Comparison of ENCODE assay signal across 1 cellular context in the genomic region with DNA sequence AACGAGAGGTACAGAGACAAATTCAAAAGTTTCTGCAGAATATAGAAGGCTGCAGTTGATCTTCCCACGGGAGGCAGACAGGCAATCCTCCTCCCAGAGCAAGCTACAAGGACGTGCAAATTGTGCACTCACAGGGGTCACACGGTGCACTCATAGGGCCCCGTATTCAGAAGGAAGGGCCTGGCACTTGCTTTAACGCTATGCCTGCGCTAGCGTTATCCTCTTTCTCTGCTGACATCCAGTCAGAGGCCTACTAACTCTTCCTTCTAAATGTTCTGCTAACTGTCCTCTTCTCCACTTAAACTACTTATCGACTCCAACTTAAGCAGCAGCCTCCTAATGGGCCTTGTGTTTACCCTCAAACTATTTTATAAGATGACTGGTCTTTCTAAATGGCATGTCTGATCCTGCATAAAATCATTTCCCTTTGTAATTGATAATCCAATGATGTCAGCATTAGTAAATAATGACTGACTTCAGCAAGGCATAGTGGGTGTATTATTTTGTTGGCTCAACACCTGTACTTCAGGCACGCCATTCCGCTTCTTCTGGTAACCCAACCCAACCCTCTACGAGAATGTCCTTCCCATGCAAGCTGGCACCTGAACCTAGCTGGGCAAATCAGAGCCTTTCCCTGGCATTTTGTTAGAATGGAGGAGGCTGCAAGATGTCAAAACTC.
TF ChIP-seq lines count a peak whose summit lies in the region.

No MANE protein-coding gene starts in this region.

TF ChIP-seq in GM23338, 12 proteins besides CTCF, POLR2A, EP300 and RAD21 (continued from another document):
- TF ChIP-seq, protein P1, sequence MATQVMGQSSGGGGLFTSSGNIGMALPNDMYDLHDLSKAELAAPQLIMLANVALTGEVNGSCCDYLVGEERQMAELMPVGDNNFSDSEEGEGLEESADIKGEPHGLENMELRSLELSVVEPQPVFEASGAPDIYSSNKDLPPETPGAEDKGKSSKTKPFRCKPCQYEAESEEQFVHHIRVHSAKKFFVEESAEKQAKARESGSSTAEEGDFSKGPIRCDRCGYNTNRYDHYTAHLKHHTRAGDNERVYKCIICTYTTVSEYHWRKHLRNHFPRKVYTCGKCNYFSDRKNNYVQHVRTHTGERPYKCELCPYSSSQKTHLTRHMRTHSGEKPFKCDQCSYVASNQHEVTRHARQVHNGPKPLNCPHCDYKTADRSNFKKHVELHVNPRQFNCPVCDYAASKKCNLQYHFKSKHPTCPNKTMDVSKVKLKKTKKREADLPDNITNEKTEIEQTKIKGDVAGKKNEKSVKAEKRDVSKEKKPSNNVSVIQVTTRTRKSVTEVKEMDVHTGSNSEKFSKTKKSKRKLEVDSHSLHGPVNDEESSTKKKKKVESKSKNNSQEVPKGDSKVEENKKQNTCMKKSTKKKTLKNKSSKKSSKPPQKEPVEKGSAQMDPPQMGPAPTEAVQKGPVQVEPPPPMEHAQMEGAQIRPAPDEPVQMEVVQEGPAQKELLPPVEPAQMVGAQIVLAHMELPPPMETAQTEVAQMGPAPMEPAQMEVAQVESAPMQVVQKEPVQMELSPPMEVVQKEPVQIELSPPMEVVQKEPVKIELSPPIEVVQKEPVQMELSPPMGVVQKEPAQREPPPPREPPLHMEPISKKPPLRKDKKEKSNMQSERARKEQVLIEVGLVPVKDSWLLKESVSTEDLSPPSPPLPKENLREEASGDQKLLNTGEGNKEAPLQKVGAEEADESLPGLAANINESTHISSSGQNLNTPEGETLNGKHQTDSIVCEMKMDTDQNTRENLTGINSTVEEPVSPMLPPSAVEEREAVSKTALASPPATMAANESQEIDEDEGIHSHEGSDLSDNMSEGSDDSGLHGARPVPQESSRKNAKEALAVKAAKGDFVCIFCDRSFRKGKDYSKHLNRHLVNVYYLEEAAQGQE (IDR thresholded peaks at IDR 0.05; ENCODE audit: unreplicated experiment) = no peak
- TF ChIP-seq EZH2 (IDR thresholded peaks at IDR 0.05; ENCODE audit: low read depth, unreplicated experiment) (no peak), CREB1 (CRISPR knock-in tag; IDR thresholded peaks at IDR 0.05; ENCODE audit: low read depth) (no peak)
TF ChIP-seq in GM23338: peak in this region for 0.
